Comparison of ENCODE assay signal across 8 cellular contexts in the genomic region with DNA sequence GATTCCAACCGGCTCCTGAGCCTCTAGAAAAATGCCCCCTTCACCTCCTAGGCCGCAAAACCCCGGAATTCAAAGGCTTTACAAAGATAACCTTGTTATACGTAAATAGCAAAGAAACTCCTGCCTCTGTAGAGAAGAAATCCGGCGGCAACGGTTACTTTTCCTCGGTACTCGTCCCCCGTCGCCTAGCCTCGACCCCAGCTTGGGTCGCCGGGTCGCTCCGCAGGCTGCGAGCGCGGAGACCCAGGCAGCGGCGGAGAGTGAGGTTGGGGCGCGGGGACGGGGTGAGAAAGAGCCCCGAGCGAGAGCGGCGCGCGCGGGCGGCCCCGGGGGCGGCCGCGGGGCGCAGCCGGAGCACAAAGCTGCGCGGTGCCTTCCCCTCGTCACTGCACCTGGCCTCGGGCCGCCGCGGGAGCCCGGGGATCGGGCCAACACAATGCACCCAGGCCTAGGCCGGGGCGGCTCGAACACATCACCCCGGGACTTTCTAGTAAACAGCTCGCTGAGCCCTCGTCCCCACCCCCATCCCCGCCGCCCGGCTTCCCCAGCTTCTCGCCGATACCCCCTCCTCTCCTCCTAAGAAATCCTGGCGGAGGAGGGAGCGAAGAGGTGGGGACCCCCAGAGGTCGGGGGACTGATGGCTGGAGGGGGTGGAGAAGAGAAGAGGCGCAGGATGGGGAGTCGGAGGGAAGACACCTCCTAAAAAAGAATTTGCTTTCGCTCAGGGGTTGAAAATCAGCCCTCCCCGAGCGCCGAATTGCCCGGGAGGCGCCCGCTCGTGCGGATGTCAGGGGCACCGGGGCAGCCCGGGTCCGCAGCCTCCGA. TPM values are rescaled to one million over a fixed set of nuclear protein-coding genes. Genes with fewer than 3 reads are reported as not detected.
DNase-seq lines count a peak whose midpoint lies in the region; ATAC-seq and TF ChIP-seq lines count a peak whose summit lies in the region.

No MANE protein-coding gene starts in this region.

- H3K27me3 Mint-ChIP-seq in activated naive CD8-positive, alpha-beta T cell treated with anti-CD3 and anti-CD28 coated beads for 36 hours: peaks cover 63% of the 10 kb centered on the region

- H3K9me3 Mint-ChIP-seq in activated naive CD8-positive, alpha-beta T cell treated with anti-CD3 and anti-CD28 coated beads for 36 hours: no peaks in the 10 kb centered on the region

- H3K27ac Mint-ChIP-seq in activated naive CD8-positive, alpha-beta T cell treated with anti-CD3 and anti-CD28 coated beads for 36 hours: no peak overlapping the region

- H3K27ac ChIP-seq in left ventricle myocardium inferior (replicated peaks): peak overlapping the region; percentile 94

- H3K4me3 Mint-ChIP-seq in activated naive CD8-positive, alpha-beta T cell treated with anti-CD3 and anti-CD28 coated beads for 36 hours: peak overlapping the region; percentile 64

- peaks cover 39% of the 10 kb centered on the region for H3K4me1 ChIP-seq in left ventricle myocardium inferior

- no peaks in the 10 kb centered on the region for H3K9me3 ChIP-seq in left ventricle myocardium inferior (replicated peaks)

- no peaks in the 10 kb centered on the region for H3K36me3 Mint-ChIP-seq in activated naive CD8-positive, alpha-beta T cell treated with anti-CD3 and anti-CD28 coated beads for 36 hours

- H3K36me3 ChIP-seq in left ventricle myocardium inferior: peaks cover 4% of the 10 kb centered on the region

- H3K4me1 Mint-ChIP-seq in activated naive CD8-positive, alpha-beta T cell treated with anti-CD3 and anti-CD28 coated beads for 36 hours: peaks cover 7% of the 10 kb centered on the region

- H3K4me3 ChIP-seq in left ventricle myocardium inferior: peak overlapping the region; percentile 96

- intact Hi-C loops in left ventricle myocardium inferior (cut with micrococcal nuclease): no loop called here
- intact Hi-C loops in posterior vena cava (cut with DNase I): no loop called here

- ATAC-seq in HG02623 (IDR thresholded peaks at IDR 0.05; ENCODE audit: unreplicated experiment): peak; percentile 19
- ATAC-seq in HG02763 (IDR thresholded peaks at IDR 0.05; ENCODE audit: unreplicated experiment): no peak
- no peak for ATAC-seq in HG03571 (IDR thresholded peaks at IDR 0.05; ENCODE audit: unreplicated experiment)
- ATAC-seq in HG03097 (IDR thresholded peaks at IDR 0.05; ENCODE audit: low FRiP score, unreplicated experiment): no peak

- TF ChIP-seq CTCF in left ventricle myocardium inferior (IDR thresholded peaks at IDR 0.05; ENCODE audit: borderline replicate concordance): no peak

- peak; percentile 61 for DNase-seq in DMS53 (lab: John Stamatoyannopoulos, UW)
- DNase-seq in activated naive CD8-positive, alpha-beta T cell treated with anti-CD3 and anti-CD28 coated beads for 36 hours: peak; percentile 46
- peak; percentile 37 for DNase-seq in left ventricle myocardium inferior
- peak; percentile 81 for DNase-seq in posterior vena cava (ENCODE audit: low spot score)

- H3K27me3 ChIP-seq in left ventricle myocardium inferior (ENCODE audit: low read depth): no peaks in the 10 kb centered on the region

RNA-seq across cellular contexts. Expression of gene MPPED2, which starts 0.9 kb away (rescaled TPM):
- total RNA-seq in activated naive CD8-positive, alpha-beta T cell treated with anti-CD3 and anti-CD28 coated beads for 36 hours: under 1 TPM; 0.19 to 0.62 TPM
- 10.8 TPM for total RNA-seq in left ventricle myocardium inferior
- 10 to 100 TPM in 1 of 2 donors, 1 to 10 TPM in 1; 5.5 to 11.1 TPM for total RNA-seq in posterior vena cava
